8 cellular contexts compared by ENCODE assay signal in genomic region chr5:138179277-138179857, GRCh38. TPM values are rescaled to one million over a fixed set of nuclear protein-coding genes. Genes with fewer than 3 reads are reported as not detected.
DNase-seq lines count a peak whose midpoint lies in the region; ATAC-seq, FAIRE-seq and TF ChIP-seq lines count a peak whose summit lies in the region.
"Had no signal": no experiment of that assay in that cellular context is flagged by ENCODE, and none has a peak within 500 bp of the region (broad histone marks: within the 10 kb centered on the region; RNA-seq: fewer than 3 reads in every experiment).

No MANE protein-coding gene starts in this region.

- H3K27me3 ChIP-seq in duodenal mucosa (ENCODE audit: control insufficient read depth in 1 of 2, insufficient read depth in 2 of 2, low read length in 2 of 2), result no peaks in the 10 kb centered on the region
- no peaks in the 10 kb centered on the region for H3K27me3 ChIP-seq in pancreas

- H3K4me3 ChIP-seq in GM12865 (ENCODE audit: low read depth, low read length) (peak overlapping the region; percentile 81), LNCaP clone FGC (ENCODE audit: low read depth, low read length) (peak overlapping the region; percentile 84), duodenal mucosa (ENCODE audit: low read depth in 1 of 2, low read length in 2 of 2) (peak overlapping the region; percentile 95 to 96), pancreas (peak overlapping the region in 3 of 4 donors; percentile 55 to 94 (median 60))

- no peaks in the 10 kb centered on the region for H3K9me3 ChIP-seq in duodenal mucosa (ENCODE audit: control insufficient read depth in 1 of 2, low read length in 2 of 2)
- no peaks in the 10 kb centered on the region for H3K9me3 ChIP-seq in pancreas

- 1 to 2% methylated on average over 23 of the region's 23 CpGs for WGBS in pancreas, 2 donors

- TF ChIP-seq CTCF in GM12865 (IDR thresholded peaks at IDR 0.05; ENCODE audit: insufficient read depth, low read depth, low read length, missing control alignments), result no peak
- no peak for TF ChIP-seq CTCF in LNCaP clone FGC (IDR thresholded peaks at IDR 0.05; ENCODE audit: control insufficient read depth, extremely low read depth, insufficient read depth)
- TF ChIP-seq CTCF in pancreas (IDR thresholded peaks at IDR 0.05), result no peak

- H3K9ac ChIP-seq in duodenal mucosa (ENCODE audit: low read depth in 1 of 2, low read length in 2 of 2), result peak overlapping the region; percentile 52 to 56

- H3K4me1 ChIP-seq in duodenal mucosa (ENCODE audit: control insufficient read depth in 1 of 2, insufficient read depth in 2 of 2, low read length in 2 of 2) (peaks cover 15 to 20% of the 10 kb centered on the region in 2 donors), pancreas (peaks cover 0 to 7% (median 7%) of the 10 kb centered on the region in 3 donors)

- intact Hi-C loops in pancreas (cut with DNase I), result no loop called here

- ATAC-seq in pancreas, result no peak
- ATAC-seq in HG03460 (IDR thresholded peaks at IDR 0.05; ENCODE audit: unreplicated experiment), result no peak

- DNase-seq in GM12865 (ENCODE audit: low read depth) (peak; percentile 29), LNCaP clone FGC (ENCODE audit: low read depth) (no peak), pancreas (peak in 2 of 6 donors; percentile 15 to 16), medulla oblongata (ENCODE audit: extremely low spot score) (no peak), NCI-H2081 (lab: John Stamatoyannopoulos, UW) (no peak)

- peaks cover 10 to 38% of the 10 kb centered on the region in 2 donors for H3K36me3 ChIP-seq in duodenal mucosa (ENCODE audit: control insufficient read depth in 1 of 2, insufficient read depth in 2 of 2, low read length in 2 of 2)
- peaks cover 0 to 12% (median 0%) of the 10 kb centered on the region in 3 donors for H3K36me3 ChIP-seq in pancreas

- H3K27ac ChIP-seq in duodenal mucosa (ENCODE audit: low read depth, low read length) (no peak overlapping the region), pancreas (no peak overlapping the region)

- no peak for FAIRE-seq in pancreas (lab: Jason Lieb, UNC)

RNA-seq across cellular contexts. Expression of gene KIF20A, which starts 0.5 kb away (rescaled TPM):
- 1 to 10 TPM in 1 of 6 donors, under 1 TPM in 4, not detected in 1; 0.25 to 1.0 (median 0.32) TPM for total RNA-seq in pancreas
- under 1 TPM; 0.05 to 0.19 TPM for polyA plus RNA-seq in pancreas

RNA-seq across cellular contexts. Expression of gene BRD8, which starts 0.9 kb away (rescaled TPM):
- 10 to 100 TPM; 18.1 to 42.1 (median 29.4) TPM for total RNA-seq in pancreas
- 10 to 100 TPM; 49.7 to 69.7 TPM for polyA plus RNA-seq in pancreas

RNA-seq across cellular contexts. Expression of gene CDC23, which starts 33.8 kb away (rescaled TPM):
- total RNA-seq in pancreas, result 10 to 100 TPM in 1 of 6 donors, 1 to 10 TPM in 5; 5.2 to 12.1 (median 8.1) TPM
- polyA plus RNA-seq in pancreas, result 10 to 100 TPM in 1 of 2 donors, 1 to 10 TPM in 1; 4.8 to 10.5 TPM

RNA-seq across cellular contexts. Expression of gene NME5, which starts 40.1 kb away (rescaled TPM):
- 1 to 10 TPM; 1.8 to 4.3 (median 2.5) TPM for total RNA-seq in pancreas
- polyA plus RNA-seq in pancreas, result 1 to 10 TPM; 5.6 to 9.2 TPM
- total RNA-seq: activated CD8-positive, alpha-beta memory T cell treated with anti-CD3 and anti-CD28 coated beads for 36 hours had no signal
